12 cellular contexts compared by ENCODE assay signal in genomic region chr2:30417253-30417652, GRCh38. TPM values are rescaled to one million over a fixed set of nuclear protein-coding genes. Genes with fewer than 3 reads are reported as not detected.
A peak's percentile ranks its signal among the peaks of the same experiment; 100 is the strongest.
DNase-seq lines count a peak whose midpoint lies in the region; ATAC-seq and TF ChIP-seq lines count a peak whose summit lies in the region.
"Had no signal": no experiment of that assay in that cellular context is flagged by ENCODE, and none has a peak within 500 bp of the region (broad histone marks: within the 10 kb centered on the region; RNA-seq: fewer than 3 reads in every experiment).

No MANE protein-coding gene starts in this region.

- POLR2A ChIA-PET in WTC11 (lab: Charles Lee) = no interaction called here

- H3K27ac Mint-ChIP-seq in WTC11 (no peak overlapping the region), HFFc6 (no peak overlapping the region)
- H3K27ac Mint-ChIP-seq: stimulated activated memory B cell treated with anti-CD40 and anti-IgM and Interleukin-4, amounts not matched to agents 10 μg/mL and 1 μg/mL and 100 μg/mL, for 72 hours had no signal

- no peak overlapping the region for H3K4me3 Mint-ChIP-seq in WTC11
- no peak overlapping the region for H3K4me3 Mint-ChIP-seq in HFFc6
- H3K4me3 Mint-ChIP-seq: stimulated activated memory B cell treated with anti-CD40 and anti-IgM and Interleukin-4, amounts not matched to agents 10 μg/mL and 1 μg/mL and 100 μg/mL, for 72 hours had no signal

- CTCF ChIA-PET in WTC11 (lab: Charles Lee) = interaction anchor here (0.9 to 1.4 kb wide), 2 partner anchors 178 to 294 kb away, joined by 5 to 6 read pairs; no protein-coding TSS in a partner anchor

- peak overlapping the region; percentile 22 for H3K27ac ChIP-seq in substantia nigra (ENCODE audit: low read depth, low read length, poor library complexity, severe bottlenecking)
- H3K27ac ChIP-seq: body of pancreas had no signal

- H3K27me3 Mint-ChIP-seq in WTC11 (ENCODE audit: low read depth) (no peaks in the 10 kb centered on the region), HFFc6 (ENCODE audit: insufficient read depth) (peaks cover 3% of the 10 kb centered on the region; the same call in 1 of the 2 replicates)
- H3K27me3 Mint-ChIP-seq: stimulated activated memory B cell treated with anti-CD40 and anti-IgM and Interleukin-4, amounts not matched to agents 10 μg/mL and 1 μg/mL and 100 μg/mL, for 72 hours had no signal

- H3K4me1 Mint-ChIP-seq in WTC11 = peaks cover 24% of the 10 kb centered on the region
- H3K4me1 Mint-ChIP-seq in HFFc6 (ENCODE audit: low read depth) = peaks cover 38% of the 10 kb centered on the region

- no peak for DNase-seq in WTC11 (ENCODE audit: low spot score)
- DNase-seq in fibroblast of the aortic adventitia (ENCODE audit: low read depth) = peak; percentile 52
- no peak for DNase-seq in mucosa of descending colon
- peak in 12 of 49 donors; percentile 1 to 45 (median 12) for DNase-seq in substantia nigra (lab: John Stamatoyannopoulos, UW)
- no peak for DNase-seq in RPMI8226
- DNase-seq in HFFc6 = no peak
- no peak for DNase-seq in activated T-cell treated with anti-CD3 and anti-CD28 coated beads, Interleukin-2, amount 50 U/mL, for 1 hour
- no peak for DNase-seq in GM03348 (ENCODE audit: low spot score)
- DNase-seq: activated T-cell treated with anti-CD3 and anti-CD28 coated beads for 4 hours, NCI-H1417 had no signal

- ATAC-seq in WTC11 = peak; percentile 51
- peak; percentile 36 for ATAC-seq in mucosa of descending colon
- ATAC-seq: body of pancreas; stimulated activated memory B cell treated with anti-CD40 and anti-IgM and Interleukin-4, amounts not matched to agents 10 μg/mL and 1 μg/mL and 100 μg/mL, for 72 hours had no signal

- H3K36me3 Mint-ChIP-seq in WTC11 (no peaks in the 10 kb centered on the region), HFFc6 (ENCODE audit: low read depth) (no peaks in the 10 kb centered on the region)
- H3K36me3 Mint-ChIP-seq: stimulated activated memory B cell treated with anti-CD40 and anti-IgM and Interleukin-4, amounts not matched to agents 10 μg/mL and 1 μg/mL and 100 μg/mL, for 72 hours had no signal

- intact Hi-C loops in mucosa of descending colon (cut with DNase I, micrococcal nuclease) = no loop called here

- H3K36me3 ChIP-seq in mucosa of descending colon (ENCODE audit: low read depth) = no peaks in the 10 kb centered on the region

- no peak for TF ChIP-seq CTCF in WTC11 (IDR thresholded peaks at IDR 0.05)
- no peak for TF ChIP-seq CTCF in fibroblast of the aortic adventitia (IDR thresholded peaks at IDR 0.05; ENCODE audit: insufficient read depth, low read length)
- no peak for TF ChIP-seq CTCF in mucosa of descending colon (IDR thresholded peaks at IDR 0.05)
- TF ChIP-seq CTCF in HFFc6 (IDR thresholded peaks at IDR 0.05) = no peak

- no peaks in the 10 kb centered on the region for H3K4me1 ChIP-seq in mucosa of descending colon (ENCODE audit: low read depth)
- H3K4me1 ChIP-seq: body of pancreas had no signal

- H3K4me3 ChIP-seq in fibroblast of the aortic adventitia (ENCODE audit: low read depth, low read length) = no peak overlapping the region
- no peak overlapping the region for H3K4me3 ChIP-seq in mucosa of descending colon
- H3K4me3 ChIP-seq: body of pancreas had no signal

- no peaks in the 10 kb centered on the region for H3K9me3 Mint-ChIP-seq in WTC11
- no peaks in the 10 kb centered on the region for H3K9me3 Mint-ChIP-seq in HFFc6
- H3K9me3 Mint-ChIP-seq: stimulated activated memory B cell treated with anti-CD40 and anti-IgM and Interleukin-4, amounts not matched to agents 10 μg/mL and 1 μg/mL and 100 μg/mL, for 72 hours had no signal

- H3K9me3 ChIP-seq in mucosa of descending colon = no peaks in the 10 kb centered on the region
- H3K9me3 ChIP-seq: body of pancreas had no signal

TF ChIP-seq in WTC11, 78 proteins besides CTCF, POLR2A, EP300 and RAD21:
- no peak for TF ChIP-seq FOXP1 (CRISPR knock-in tag; IDR thresholded peaks at IDR 0.05; ENCODE audit: borderline replicate concordance)
- TF ChIP-seq, protein P1, sequence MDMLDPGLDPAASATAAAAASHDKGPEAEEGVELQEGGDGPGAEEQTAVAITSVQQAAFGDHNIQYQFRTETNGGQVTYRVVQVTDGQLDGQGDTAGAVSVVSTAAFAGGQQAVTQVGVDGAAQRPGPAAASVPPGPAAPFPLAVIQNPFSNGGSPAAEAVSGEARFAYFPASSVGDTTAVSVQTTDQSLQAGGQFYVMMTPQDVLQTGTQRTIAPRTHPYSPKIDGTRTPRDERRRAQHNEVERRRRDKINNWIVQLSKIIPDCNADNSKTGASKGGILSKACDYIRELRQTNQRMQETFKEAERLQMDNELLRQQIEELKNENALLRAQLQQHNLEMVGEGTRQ (CRISPR knock-in tag; IDR thresholded peaks at IDR 0.05) = peak; percentile 68
- TF ChIP-seq USF1 (CRISPR knock-in tag; IDR thresholded peaks at IDR 0.05) = peak; percentile 61; the same call in 1 of the 2 replicates
TF ChIP-seq in WTC11: peak in this region for 2.

RNA-seq across cellular contexts. Expression of gene LCLAT1, which starts 29.8 kb away (rescaled TPM):
- total RNA-seq in WTC11 (2021) = 18.9 to 22.3 TPM (median 22.1 TPM) in 3 replicates
- 21.5 and 31.9 TPM in 2 replicates for total RNA-seq in fibroblast of the aortic adventitia (ENCODE audit: low replicate concordance)
- 10 to 100 TPM; 18.1 to 27.1 (median 22.2) TPM for total RNA-seq in mucosa of descending colon
- 10 to 100 TPM; 21.0 to 27.0 (median 23.0) TPM for total RNA-seq in HFFc6 (2021; fragmentation: NEBNext Ultra II Directional; extraction: Animal tissue kit (Norgen Biotek cat#: 25700))
